In genomic region chr11:13052130-13052541, GRCh38 we compare ENCODE assay signal across 18 cellular contexts. TPM values are rescaled to one million over a fixed set of nuclear protein-coding genes. Genes with fewer than 3 reads are reported as not detected.
DNase-seq lines count a peak whose midpoint lies in the region; ATAC-seq and TF ChIP-seq lines count a peak whose summit lies in the region.
"Had no signal": no experiment of that assay in that cellular context is flagged by ENCODE, and none has a peak within 500 bp of the region (broad histone marks: within the 10 kb centered on the region; RNA-seq: fewer than 3 reads in every experiment).

No MANE protein-coding gene starts in this region.

- peak; percentile 19 for DNase-seq in BE2C
- peak; percentile 27 for DNase-seq in HPDE6-E6E7 (ENCODE audit: extremely low spot score)
- no peak for DNase-seq in left lung
- no peak for DNase-seq in coronary artery (ENCODE audit: low spot score)
- no peak for DNase-seq in tibial artery
- no peak for DNase-seq in NCI-H2081 (lab: John Stamatoyannopoulos, UW)
- DNase-seq: activated CD8-positive, alpha-beta memory T cell treated with anti-CD3 and anti-CD28 coated beads, Interleukin-2, amount 10 ng/mL, durations not matched to agents 7 days and 5 days; GDM1; NCI-H187; nephron progenitor cell; Right ventricle myocardium superior; stimulated activated CD4-positive, alpha-beta T cell treated with anti-CD3 and anti-CD28 coated beads, Interleukin-15, amount 100 ng/mL, for 24 hours; stimulated activated naive CD8-positive, alpha-beta T cell treated with anti-CD3 and anti-CD28 coated beads, Interleukin-15, amount 100 ng/mL, for 72 hours; T-helper 2 cell had no signal

- H3K4me3 ChIP-seq in BE2C (ENCODE audit: low read depth, low read length) (no peak overlapping the region), left lung (no peak overlapping the region), coronary artery (no peak overlapping the region), tibial artery (no peak overlapping the region)

- peak; percentile 68 for ATAC-seq in left lung
- ATAC-seq in HG03108 (IDR thresholded peaks at IDR 0.05; ENCODE audit: unreplicated experiment), result no peak
- ATAC-seq: activated CD4-positive, CD25-positive, alpha-beta regulatory T cell treated with anti-CD3 and anti-CD28 coated beads, Interleukin-2, amount 50 U/mL, for 24 hours; activated CD8-positive, alpha-beta memory T cell treated with anti-CD3 and anti-CD28 coated beads, Interleukin-2, amount 10 ng/mL, durations not matched to agents 7 days and 5 days; stimulated activated naive CD8-positive, alpha-beta T cell treated with anti-CD3 and anti-CD28 coated beads, Interleukin-15, amount 100 ng/mL, for 72 hours had no signal

- TF ChIP-seq CTCF in BE2C (IDR thresholded peaks at IDR 0.05; ENCODE audit: low read depth, low read length) (no peak), VCaP (conservative IDR thresholded peaks at IDR 0.05) (no peak), left lung (IDR thresholded peaks at IDR 0.05) (no peak), coronary artery (IDR thresholded peaks at IDR 0.05) (no peak), tibial artery (IDR thresholded peaks at IDR 0.05) (no peak)

- no peaks in the 10 kb centered on the region for H3K27me3 ChIP-seq in BE2C
- no peaks in the 10 kb centered on the region for H3K27me3 ChIP-seq in left lung
- peaks cover 0 to 15% of the 10 kb centered on the region in 2 donors for H3K27me3 ChIP-seq in tibial artery

- no peaks in the 10 kb centered on the region for H3K4me1 ChIP-seq in BE2C
- H3K4me1 ChIP-seq in left lung, result no peaks in the 10 kb centered on the region
- no peaks in the 10 kb centered on the region for H3K4me1 ChIP-seq in tibial artery

- H3K9me3 ChIP-seq in BE2C (no peaks in the 10 kb centered on the region), left lung (no peaks in the 10 kb centered on the region), tibial artery (no peaks in the 10 kb centered on the region)

- intact Hi-C loops in left lung (cut with DNase I), result no loop called here
- intact Hi-C loops in tibial artery (cut with DNase I; ENCODE audit: low total_unique reads), result no loop called here

- H3K27ac ChIP-seq in VCaP (peak overlapping the region; percentile 81), left lung (no peak overlapping the region), coronary artery (no peak overlapping the region), tibial artery (no peak overlapping the region)

- no peaks in the 10 kb centered on the region for H3K36me3 ChIP-seq in BE2C
- H3K36me3 ChIP-seq in left lung, result no peaks in the 10 kb centered on the region
- H3K36me3 ChIP-seq in tibial artery, result no peaks in the 10 kb centered on the region

RNA-seq across cellular contexts. Expression of gene RASSF10, which starts 43.0 kb away (rescaled TPM):
- polyA plus RNA-seq in BE2C (2012; ENCODE audit: insufficient read depth, insufficient read length, low read depth), result not detected
- 1 to 10 TPM; 2.0 to 4.5 TPM for total RNA-seq in left lung
- total RNA-seq: activated CD8-positive, alpha-beta memory T cell treated with anti-CD3 and anti-CD28 coated beads, Interleukin-2, amount 10 ng/mL, durations not matched to agents 7 days and 5 days; endothelial cell of umbilical vein had no signal

Comparison
In these comparisons a context has a peak if more than half of its experiments do, and no peak if none do; other contexts are left out.
1. DNase-seq: peak in BE2C (single experiment) and HPDE6-E6E7 (single experiment); none in left lung (0 of 2), coronary artery (single experiment), tibial artery (0 of 2) and NCI-H2081 (0 of 2).